Comparison of ENCODE assay signal across 19 cellular contexts in genomic region chr2:154264024-154264423, GRCh38.
DNase-seq lines count a peak whose midpoint lies in the region; ATAC-seq and TF ChIP-seq lines count a peak whose summit lies in the region.
"Had no signal": no experiment of that assay in that cellular context is flagged by ENCODE, and none has a peak within 500 bp of the region (broad histone marks: within the 10 kb centered on the region; RNA-seq: fewer than 3 reads in every experiment).

No MANE protein-coding gene starts in this region.

- H4K20me1 ChIP-seq in PC-9 (ENCODE audit: insufficient read depth), result no peaks in the 10 kb centered on the region

- DNase-seq in SIG-M5 treated with dmso at 0.1 percent for 504 hours (lab: John Stamatoyannopoulos, UW; ENCODE audit: unreplicated experiment), result peak; percentile 11
- DNase-seq in SIG-M5 (lab: John Stamatoyannopoulos, UW), result no peak
- DNase-seq in PC-9, result peak; percentile 1 to 85
- peak; percentile 40 to 70 for DNase-seq in foreskin keratinocyte
- no peak for DNase-seq in type B pancreatic cell (ENCODE audit: extremely low spot score, unreplicated experiment)
- DNase-seq in mesenteric fat pad (ENCODE audit: low spot score), result no peak
- DNase-seq in medulla oblongata (ENCODE audit: extremely low spot score), result no peak
- DNase-seq: 8988T; BE2C; Caco-2; CD4-positive, CD25-positive, alpha-beta regulatory T cell; KG1; MV-4-11; NCI-H1694 treated with DMSO at 0.1 percent for 48 hours; NCI-H2107; NCI-H510A treated with DMSO at 0.1 percent for 48 hours; NCI-H82; SW 1271 had no signal

- no peaks in the 10 kb centered on the region for H3K9me3 ChIP-seq in PC-9 (ENCODE audit: insufficient read depth, low read depth)
- H3K9me3 ChIP-seq: BE2C, Caco-2 had no signal

- H3K36me3 ChIP-seq in PC-9 (ENCODE audit: low read depth), result no peaks in the 10 kb centered on the region
- H3K36me3 ChIP-seq: BE2C had no signal

- POLR2A ChIA-PET in PC-9 (lab: Charles Lee; ENCODE audit: unreplicated experiment), result no interaction called here

- H2AFZ ChIP-seq in PC-9, result no peak overlapping the region

- BruUV-seq in PC-9 (replicated peaks; lab: Mats Ljungman, UMichigan), result no TSS peak

- no peaks in the 10 kb centered on the region for H3K9me2 ChIP-seq in PC-9 (ENCODE audit: insufficient read depth)

- H3K27ac ChIP-seq in PC-9 (peak overlapping the region; percentile 64), foreskin keratinocyte (no peak overlapping the region)

- CTCF ChIA-PET in PC-9 (lab: Charles Lee), result no interaction called here

- H3K4me3 ChIP-seq in PC-9, result no peak overlapping the region

- no peaks in the 10 kb centered on the region for H3K79me2 ChIP-seq in PC-9 (ENCODE audit: low read depth)

- H3K27me3 ChIP-seq in PC-9 (ENCODE audit: insufficient read depth, low read depth) (no peaks in the 10 kb centered on the region), foreskin keratinocyte (no peaks in the 10 kb centered on the region)
- H3K27me3 ChIP-seq: BE2C had no signal

- no peaks in the 10 kb centered on the region for H3K27me3 Mint-ChIP-seq in type B pancreatic cell
- H3K27me3 Mint-ChIP-seq: CD4-positive, CD25-positive, alpha-beta regulatory T cell had no signal

- no peaks in the 10 kb centered on the region for H3K36me3 Mint-ChIP-seq in type B pancreatic cell
- H3K36me3 Mint-ChIP-seq: CD4-positive, CD25-positive, alpha-beta regulatory T cell had no signal

- peak overlapping the region; percentile 38; the same call in 1 of the 2 replicates for H3K4me2 ChIP-seq in PC-9

- H3K4me3 Mint-ChIP-seq in type B pancreatic cell, result no peak overlapping the region
- H3K4me3 Mint-ChIP-seq: CD4-positive, CD25-positive, alpha-beta regulatory T cell had no signal

- H3F3A ChIP-seq in PC-9 (ENCODE audit: insufficient read depth, low read depth), result peaks cover 3% of the 10 kb centered on the region; the same call in 1 of the 2 replicates

- no peak overlapping the region for H3K27ac Mint-ChIP-seq in type B pancreatic cell

- H3K9me3 Mint-ChIP-seq in type B pancreatic cell, result no peaks in the 10 kb centered on the region

- ATAC-seq in foreskin keratinocyte (peak; percentile 18), GM18511 (IDR thresholded peaks at IDR 0.05; ENCODE audit: unreplicated experiment) (no peak)

- no peaks in the 10 kb centered on the region for H3K4me1 Mint-ChIP-seq in type B pancreatic cell (ENCODE audit: unreplicated experiment)
- H3K4me1 Mint-ChIP-seq: CD4-positive, CD25-positive, alpha-beta regulatory T cell had no signal

- H3K4me1 ChIP-seq in PC-9 (replicated peaks; ENCODE audit: insufficient read depth) (peaks cover 6% of the 10 kb centered on the region), foreskin keratinocyte (no peaks in the 10 kb centered on the region)
- H3K4me1 ChIP-seq: BE2C had no signal

- intact Hi-C loops in PC-9 (cut with micrococcal nuclease; ENCODE audit: unreplicated experiment), result no loop called here

- TF ChIP-seq CTCF in PC-9 (conservative IDR thresholded peaks at IDR 0.05) (no peak), foreskin keratinocyte (conservative IDR thresholded peaks at IDR 0.05) (no peak), type B pancreatic cell (conservative IDR thresholded peaks at IDR 0.05) (no peak)

Comparison
In these comparisons a context has a peak if more than half of its experiments do, and no peak if none do; other contexts are left out.
1. DNase-seq: peak in SIG-M5 treated with dmso at 0.1 percent for 504 hours (single experiment), PC-9 (2 of 2) and foreskin keratinocyte (2 of 2); none in SIG-M5 (single experiment), type B pancreatic cell (single experiment), mesenteric fat pad (single experiment) and medulla oblongata (single experiment).